In the genomic region with DNA sequence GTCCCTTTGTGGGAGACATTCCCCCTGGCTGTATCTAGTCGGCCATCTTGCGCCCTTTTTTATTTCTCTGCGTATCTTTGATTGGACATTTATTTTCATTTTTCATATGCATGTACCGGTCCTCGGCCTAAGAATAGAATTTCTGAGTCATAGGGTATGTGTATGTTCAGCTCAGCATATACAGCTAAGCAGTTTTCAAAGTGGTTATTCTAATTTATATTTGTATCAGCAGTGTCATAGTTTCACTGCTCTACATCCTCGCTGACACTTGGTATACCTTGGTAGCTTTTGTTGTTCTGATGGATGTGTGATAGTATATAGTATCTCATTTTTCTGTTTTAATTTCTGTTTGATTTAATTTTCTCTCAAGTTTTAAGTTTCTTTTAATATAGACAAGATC, we compare ENCODE assay signal across 1 cellular context.
TF ChIP-seq lines count a peak whose summit lies in the region.

No MANE protein-coding gene starts in this region.

TF ChIP-seq in HEK293, 187 proteins besides CTCF, POLR2A, EP300 and RAD21:
- TF ChIP-seq ZNF133 (tag by site-specific recombination; IDR thresholded peaks at IDR 0.05) (no peak), ZNF664 (tag by site-specific recombination; IDR thresholded peaks at IDR 0.05) (peak; percentile 55; the same call in 1 of the 2 replicates)
